10 cellular contexts compared by ENCODE assay signal in the genomic region with DNA sequence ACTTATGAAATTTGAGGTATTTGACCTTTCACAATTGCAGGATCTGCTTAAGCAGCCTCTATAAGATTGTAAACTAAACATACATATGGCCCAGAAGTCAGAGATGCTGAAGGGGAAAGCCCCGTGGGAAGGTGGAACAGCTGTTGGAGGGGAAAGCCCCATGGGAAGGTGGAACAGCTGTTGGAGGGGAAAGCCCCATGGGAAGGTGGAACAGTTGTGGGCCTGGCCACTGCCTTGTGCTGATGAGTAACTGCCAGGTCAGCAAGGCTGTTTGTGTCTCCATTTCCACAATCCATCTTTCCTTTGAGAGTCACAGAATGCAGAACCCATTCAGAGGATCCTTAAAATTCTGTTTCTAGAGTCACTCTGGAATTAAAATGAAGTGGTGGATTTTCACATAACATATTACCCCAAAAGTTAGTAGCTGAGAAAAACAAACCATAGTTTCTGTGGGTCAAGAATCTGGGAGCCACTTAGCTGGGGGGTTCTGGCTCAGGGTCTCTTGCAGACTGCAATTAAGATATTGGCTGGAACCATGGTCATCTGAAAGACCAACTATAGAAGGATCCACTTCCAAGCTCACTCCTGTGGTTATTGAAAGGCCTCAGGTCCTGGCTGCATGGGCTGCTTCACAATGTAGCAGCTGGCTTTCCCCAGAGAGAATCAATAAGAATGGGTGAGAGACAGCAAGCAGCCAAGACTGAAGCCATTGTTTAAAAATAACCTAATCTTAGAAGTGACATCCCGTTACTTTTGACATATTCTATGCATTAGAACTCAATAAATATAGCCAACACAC.
DNase-seq lines count a peak whose midpoint lies in the region; ATAC-seq and FAIRE-seq lines count a peak whose summit lies in the region.
"Had no signal": no experiment of that assay in that cellular context is flagged by ENCODE, and none has a peak within 500 bp of the region (broad histone marks: within the 10 kb centered on the region; RNA-seq: fewer than 3 reads in every experiment).

No MANE protein-coding gene starts in this region.

- peaks cover 6% of the 10 kb centered on the region for H3K4me1 Mint-ChIP-seq in stimulated activated naive CD8-positive, alpha-beta T cell treated with anti-CD3 and anti-CD28 coated beads, Interleukin-15, amount 100 ng/mL, for 72 hours

- H3K4me3 ChIP-seq in HAP-1 (no peak overlapping the region), H7 (ENCODE audit: insufficient read depth, low read depth, low read length) (no peak overlapping the region)

- H3K27ac Mint-ChIP-seq in stimulated activated naive CD8-positive, alpha-beta T cell treated with anti-CD3 and anti-CD28 coated beads, Interleukin-15, amount 100 ng/mL, for 72 hours = no peak overlapping the region
- H3K27ac Mint-ChIP-seq: stimulated activated naive CD8-positive, alpha-beta T cell treated with anti-CD3 and anti-CD28 coated beads, Interleukin-15, Interleukin-2, amounts not matched to agents 100 ng/mL and 50 ng/mL, for 24 hours had no signal

- FAIRE-seq in RCC 7860 (lab: Jason Lieb, UNC) = peak; percentile 47
- FAIRE-seq: D721Med had no signal

- peaks cover 22% of the 10 kb centered on the region for H3K4me1 ChIP-seq in HAP-1

- in situ Hi-C loops in HAP-1 (cut with MboI; ENCODE audit: low sequenced_read_pairs) = no loop called here

- DNase-seq in stimulated activated CD4-positive, alpha-beta T cell treated with anti-CD3 and anti-CD28 coated beads, Interleukin-12 subunit alpha, Interleukin-12 subunit beta, amount 100 ng/mL, for 48 hours (ENCODE audit: low read depth in 2 of 3, low spot score in 1 of 3) = peak in 2 of 3 donors; percentile 10 to 11
- DNase-seq in stimulated activated CD4-positive, alpha-beta T cell treated with anti-CD3 and anti-CD28 coated beads, Interleukin-4, amount 100 ng/mL, for 1 hour = no peak
- DNase-seq in RCC 7860 (ENCODE audit: low spot score) (peak; percentile 58), HAP-1 (ENCODE audit: low spot score in 2 of 2) (no peak), H7 (no peak), hippocampal formation (lab: John Stamatoyannopoulos, UW) (no peak)
- DNase-seq in stimulated activated naive CD8-positive, alpha-beta T cell treated with anti-CD3 and anti-CD28 coated beads, Interleukin-15, amount 100 ng/mL, for 72 hours = peak in 1 of 2 donors; percentile 11

- peaks cover 8% of the 10 kb centered on the region for H3K27me3 Mint-ChIP-seq in stimulated activated naive CD8-positive, alpha-beta T cell treated with anti-CD3 and anti-CD28 coated beads, Interleukin-15, amount 100 ng/mL, for 72 hours
- H3K27me3 Mint-ChIP-seq: stimulated activated naive CD8-positive, alpha-beta T cell treated with anti-CD3 and anti-CD28 coated beads, Interleukin-15, Interleukin-2, amounts not matched to agents 100 ng/mL and 50 ng/mL, for 24 hours had no signal

- no peaks in the 10 kb centered on the region for H3K27me3 ChIP-seq in HAP-1 (ENCODE audit: low read depth)
- no peaks in the 10 kb centered on the region for H3K27me3 ChIP-seq in H7 (ENCODE audit: control insufficient read depth, insufficient read depth, low read length)

- no peak overlapping the region for H3K4me3 Mint-ChIP-seq in stimulated activated naive CD8-positive, alpha-beta T cell treated with anti-CD3 and anti-CD28 coated beads, Interleukin-15, amount 100 ng/mL, for 72 hours
- H3K4me3 Mint-ChIP-seq: stimulated activated naive CD8-positive, alpha-beta T cell treated with anti-CD3 and anti-CD28 coated beads, Interleukin-15, Interleukin-2, amounts not matched to agents 100 ng/mL and 50 ng/mL, for 24 hours had no signal

- peak; percentile 97 for ATAC-seq in HG02798 (IDR thresholded peaks at IDR 0.05; ENCODE audit: poor library complexity, unreplicated experiment)
- peak; percentile 76 for ATAC-seq in stimulated activated naive CD8-positive, alpha-beta T cell treated with anti-CD3 and anti-CD28 coated beads, Interleukin-15, amount 100 ng/mL, for 72 hours

- H3K36me3 ChIP-seq in HAP-1 (replicated peaks) = no peaks in the 10 kb centered on the region
- no peaks in the 10 kb centered on the region for H3K36me3 ChIP-seq in H7 (replicated peaks; ENCODE audit: control insufficient read depth, insufficient read depth, low read length)

- no peaks in the 10 kb centered on the region for H3K9me3 Mint-ChIP-seq in stimulated activated naive CD8-positive, alpha-beta T cell treated with anti-CD3 and anti-CD28 coated beads, Interleukin-15, amount 100 ng/mL, for 72 hours
- H3K9me3 Mint-ChIP-seq: stimulated activated naive CD8-positive, alpha-beta T cell treated with anti-CD3 and anti-CD28 coated beads, Interleukin-15, Interleukin-2, amounts not matched to agents 100 ng/mL and 50 ng/mL, for 24 hours had no signal

- H3K9me3 ChIP-seq in HAP-1 = no peaks in the 10 kb centered on the region

Comparison
In these comparisons a context has a peak if more than half of its experiments do, and no peak if none do; other contexts are left out.
1. DNase-seq: peak in stimulated activated CD4-positive, alpha-beta T cell treated with anti-CD3 and anti-CD28 coated beads, Interleukin-12 subunit alpha, Interleukin-12 subunit beta, amount 100 ng/mL, for 48 hours (2 of 3) and RCC 7860 (single experiment); none in stimulated activated CD4-positive, alpha-beta T cell treated with anti-CD3 and anti-CD28 coated beads, Interleukin-4, amount 100 ng/mL, for 1 hour (single experiment), HAP-1 (0 of 2), H7 (single experiment) and hippocampal formation (0 of 2).